Comparison of ENCODE assay signal across 8 cellular contexts in genomic region chrX:107672955-107673378, GRCh38. TPM values are rescaled to one million over a fixed set of nuclear protein-coding genes. Genes with fewer than 3 reads are reported as not detected.
DNase-seq lines count a peak whose midpoint lies in the region; ATAC-seq and TF ChIP-seq lines count a peak whose summit lies in the region.

No MANE protein-coding gene starts in this region.

- no peaks in the 10 kb centered on the region for H3K27me3 ChIP-seq in GM23338 (ENCODE audit: insufficient read depth)

- no peak overlapping the region for H3K4me3 Mint-ChIP-seq in GM23338

- no peaks in the 10 kb centered on the region for H3K9me2 ChIP-seq in GM23338 (ENCODE audit: insufficient read depth)

- no peak overlapping the region for H3K27ac Mint-ChIP-seq in GM23338

- H4K20me1 ChIP-seq in GM23338 (replicated peaks; ENCODE audit: insufficient read depth), result no peaks in the 10 kb centered on the region

- H3K36me3 Mint-ChIP-seq in GM23338 (ENCODE audit: low read depth), result no peaks in the 10 kb centered on the region

- H2AFZ ChIP-seq in GM23338, result no peak overlapping the region

- ATAC-seq in GM23338, result peak; percentile 59

- H3K4me3 ChIP-seq in GM23338, result peak overlapping the region; percentile 41; the same call in 1 of the 2 replicates

- H3K9me3 Mint-ChIP-seq in GM23338, result no peaks in the 10 kb centered on the region

- peaks cover 27% of the 10 kb centered on the region for H3K4me1 Mint-ChIP-seq in GM23338

- H3F3A ChIP-seq in GM23338 (replicated peaks; ENCODE audit: low read depth), result no peaks in the 10 kb centered on the region

- peak overlapping the region; percentile 69; the same call in 1 of the 2 replicates for H3K4me2 ChIP-seq in GM23338

- H3K27me3 Mint-ChIP-seq in GM23338 (ENCODE audit: insufficient read depth, low read depth, poor library complexity), result peaks cover 3% of the 10 kb centered on the region

- H3K36me3 ChIP-seq in GM23338 (ENCODE audit: insufficient read depth), result no peaks in the 10 kb centered on the region

- no peaks in the 10 kb centered on the region for H3K79me2 ChIP-seq in GM23338 (replicated peaks; ENCODE audit: insufficient read depth)

- peak; percentile 51 to 74 for TF ChIP-seq CTCF in GM23338 (conservative IDR thresholded peaks at IDR 0.05; ENCODE audit: low read depth in 2 of 2)

- H3K27ac ChIP-seq in GM23338 (ENCODE audit: low read depth), result no peak overlapping the region

- in situ Hi-C loops in Caki2 (cut with HindIII; ENCODE audit: low pct_unique_long_range_greater_than_20kb, low sequenced_read_pairs), result no loop called here

- peak; percentile 92 for DNase-seq in Caki2 (ENCODE audit: low read depth)
- DNase-seq in GM23338 (ENCODE audit: low spot score), result peak; percentile 73
- peak; percentile 63 for DNase-seq in NCI-H2107 treated with DMSO at 0.1 percent for 48 hours (lab: John Stamatoyannopoulos, UW; ENCODE audit: unreplicated experiment)
- peak; percentile 15 to 59 (median 34) for DNase-seq in activated CD4-positive, CD25-positive, alpha-beta regulatory T cell (lab: John Stamatoyannopoulos, UW)
- peak; percentile 92 for DNase-seq in central memory CD4-positive, alpha-beta T cell
- peak; percentile 87 for DNase-seq in left kidney (ENCODE audit: low read depth, low spot score)
- DNase-seq in stimulated activated CD4-positive, alpha-beta T cell treated with anti-CD3 and anti-CD28 coated beads, TNF-alpha, amount 100 ng/mL, for 1 hour (ENCODE audit: low read depth in 3 of 3, low spot score in 1 of 3), result peak; percentile 42 to 53 (median 51)
- no peak for DNase-seq in DMS79 treated with DMSO at 0.1 percent for 48 hours (lab: John Stamatoyannopoulos, UW)

- H3K4me1 ChIP-seq in GM23338 (ENCODE audit: insufficient read depth), result peaks cover 11% of the 10 kb centered on the region; the same call in 1 of the 2 replicates

TF ChIP-seq in GM23338, 12 proteins besides CTCF, POLR2A, EP300 and RAD21:
- peak; percentile 19; the same call in 1 of the 2 replicates for TF ChIP-seq CREB1 (CRISPR knock-in tag; IDR thresholded peaks at IDR 0.05; ENCODE audit: low read depth)
- TF ChIP-seq REST (IDR thresholded peaks at IDR 0.05; ENCODE audit: unreplicated experiment), result no peak

RNA-seq across cellular contexts. Expression of gene PRPS1, which starts 44.7 kb away (rescaled TPM):
- 63.9 and 89.5 TPM in 2 replicates for total RNA-seq in Caki2 (2014; rRNA removed; shearing (Covaris generic); ENCODE audit: low replicate concordance)
- total RNA-seq in GM23338 (2014; rRNA removed; shearing (Covaris generic)), result 149 and 189 TPM in 2 replicates
- polyA plus RNA-seq in GM23338 (2016; fragmentation: Nextera tagmentation; extraction: Ambion mirVana), result 91.1 and 93.6 TPM in 2 replicates
